In genomic region chr4:15376145-15376544, GRCh38 we compare ENCODE assay signal across 16 cellular contexts. TPM values are rescaled to one million over a fixed set of nuclear protein-coding genes. Genes with fewer than 3 reads are reported as not detected.
DNase-seq lines count a peak whose midpoint lies in the region; ATAC-seq and TF ChIP-seq lines count a peak whose summit lies in the region.
"Had no signal": no experiment of that assay in that cellular context is flagged by ENCODE, and none has a peak within 500 bp of the region (broad histone marks: within the 10 kb centered on the region; RNA-seq: fewer than 3 reads in every experiment).

No MANE protein-coding gene starts in this region.

- H3K36me3 ChIP-seq in BLaER1 (no peaks in the 10 kb centered on the region), brain microvascular endothelial cell (replicated peaks) (no peaks in the 10 kb centered on the region), body of pancreas (replicated peaks in 1 of 2; ENCODE audit: insufficient read depth in 1 of 2, low read depth in 2 of 2) (no peaks in the 10 kb centered on the region)
- H3K36me3 ChIP-seq: adrenal gland had no signal

- no peaks in the 10 kb centered on the region for H3K36me3 Mint-ChIP-seq in naive B cell
- H3K36me3 Mint-ChIP-seq in glutamatergic neuron (ENCODE audit: unreplicated experiment): no peaks in the 10 kb centered on the region

- no peak for TF ChIP-seq POLR2A in body of pancreas (IDR thresholded peaks at IDR 0.05)

- peak overlapping the region; percentile 42 for H3K4me2 ChIP-seq in BLaER1
- H3K4me2 ChIP-seq: KMS-11 had no signal

- H3K9me3 Mint-ChIP-seq in naive B cell: peaks cover 0 to 4% (median 0%) of the 10 kb centered on the region in 7 donors
- no peaks in the 10 kb centered on the region for H3K9me3 Mint-ChIP-seq in glutamatergic neuron (ENCODE audit: unreplicated experiment)

- no peaks in the 10 kb centered on the region for H4K20me1 ChIP-seq in BLaER1

- H3K4me1 Mint-ChIP-seq in naive B cell: peaks cover 18 to 40% (median 29%) of the 10 kb centered on the region in 3 donors
- H3K4me1 Mint-ChIP-seq in glutamatergic neuron (ENCODE audit: low read depth, unreplicated experiment): no peaks in the 10 kb centered on the region

- H3K4me1 ChIP-seq in BLaER1: peaks cover 19% of the 10 kb centered on the region
- H3K4me1 ChIP-seq in body of pancreas: no peaks in the 10 kb centered on the region

- no peaks in the 10 kb centered on the region for H3K9me3 ChIP-seq in BLaER1
- no peaks in the 10 kb centered on the region for H3K9me3 ChIP-seq in body of pancreas
- H3K9me3 ChIP-seq: adrenal gland had no signal

- no peak for TF ChIP-seq CTCF in brain microvascular endothelial cell (IDR thresholded peaks at IDR 0.05; ENCODE audit: low read depth, low read length, missing control alignments)
- no peak for TF ChIP-seq CTCF in glutamatergic neuron (IDR thresholded peaks at IDR 0.05; ENCODE audit: partially characterized antibody, unreplicated experiment)
- no peak for TF ChIP-seq CTCF in body of pancreas (IDR thresholded peaks at IDR 0.05)

- H3K27me3 ChIP-seq in BLaER1 (no peaks in the 10 kb centered on the region), brain microvascular endothelial cell (replicated peaks) (no peaks in the 10 kb centered on the region), body of pancreas (no peaks in the 10 kb centered on the region)
- H3K27me3 ChIP-seq: adrenal gland had no signal

- H3K4me3 ChIP-seq in BLaER1: no peak overlapping the region
- H3K4me3 ChIP-seq in brain microvascular endothelial cell (ENCODE audit: low read depth, low read length): no peak overlapping the region
- H3K4me3 ChIP-seq in body of pancreas: no peak overlapping the region

- DNase-seq in brain microvascular endothelial cell (no peak), naive B cell (peak; percentile 13), glutamatergic neuron (no peak), body of pancreas (no peak), SKM-1 treated with dmso at 0.1 percent for 144 hours (lab: John Stamatoyannopoulos, UW; ENCODE audit: unreplicated experiment) (no peak), COLO829 (ENCODE audit: low spot score) (no peak)
- DNase-seq: adrenal gland; cortex of kidney; NCI-H1930; NCI-H69; stimulated activated CD4-positive, alpha-beta T cell treated with anti-CD3 and anti-CD28 coated beads, Interleukin-2, amount 100 ng/mL, for 24 hours had no signal

- intact Hi-C loops in body of pancreas (cut with DNase I): no loop called here

- peak overlapping the region in 7 of 8 donors; percentile 24 to 80 (median 47) for H3K4me3 Mint-ChIP-seq in naive B cell
- H3K4me3 Mint-ChIP-seq in glutamatergic neuron (ENCODE audit: unreplicated experiment): no peak overlapping the region

- in situ Hi-C loops in brain microvascular endothelial cell (cut with HindIII; ENCODE audit: low pct_ligation_motif_present, low sequenced_read_pairs): no loop called here

- H3K27ac ChIP-seq in BLaER1: no peak overlapping the region
- H3K27ac ChIP-seq in brain microvascular endothelial cell: peak overlapping the region; percentile 4
- no peak overlapping the region for H3K27ac ChIP-seq in body of pancreas
- H3K27ac ChIP-seq: C4-2B, KMS-11 had no signal

- WGBS in body of pancreas, 2 donors: 74 to 76% methylated on average over 5 of the region's 5 CpGs

- peak; percentile 20 for ATAC-seq in GM21619 (IDR thresholded peaks at IDR 0.05; ENCODE audit: unreplicated experiment)
- ATAC-seq in naive B cell (ENCODE audit: low read depth in 2 of 2): peak; percentile 56 to 77
- no peak for ATAC-seq in body of pancreas

- H3K9ac ChIP-seq in BLaER1: no peak overlapping the region
- H3K9ac ChIP-seq: KMS-11 had no signal

- H3K27me3 Mint-ChIP-seq in naive B cell: peaks cover 0 to 7% (median 0%) of the 10 kb centered on the region in 3 donors
- H3K27me3 Mint-ChIP-seq in glutamatergic neuron (ENCODE audit: unreplicated experiment): no peaks in the 10 kb centered on the region
- H3K27me3 Mint-ChIP-seq: progenitor cell of endocrine pancreas had no signal

- H3K27ac Mint-ChIP-seq in naive B cell: peak overlapping the region; percentile 2 to 94 (median 93)
- H3K27ac Mint-ChIP-seq in glutamatergic neuron (ENCODE audit: unreplicated experiment): no peak overlapping the region
- H3K27ac Mint-ChIP-seq: progenitor cell of endocrine pancreas had no signal

RNA-seq across cellular contexts. Expression of gene C1QTNF7, which starts 51.7 kb away (rescaled TPM):
- polyA plus RNA-seq in naive B cell (ENCODE audit: low read depth in 6 of 6): not detected
- not detected for total RNA-seq in glutamatergic neuron (ENCODE audit: unreplicated experiment)
- 10 to 100 TPM in 1 of 2 donors, 1 to 10 TPM in 1; 4.4 to 13.8 TPM for total RNA-seq in body of pancreas
- total RNA-seq: progenitor cell of endocrine pancreas had no signal
